ENCODE assay signal across 8 cellular contexts in the genomic region with DNA sequence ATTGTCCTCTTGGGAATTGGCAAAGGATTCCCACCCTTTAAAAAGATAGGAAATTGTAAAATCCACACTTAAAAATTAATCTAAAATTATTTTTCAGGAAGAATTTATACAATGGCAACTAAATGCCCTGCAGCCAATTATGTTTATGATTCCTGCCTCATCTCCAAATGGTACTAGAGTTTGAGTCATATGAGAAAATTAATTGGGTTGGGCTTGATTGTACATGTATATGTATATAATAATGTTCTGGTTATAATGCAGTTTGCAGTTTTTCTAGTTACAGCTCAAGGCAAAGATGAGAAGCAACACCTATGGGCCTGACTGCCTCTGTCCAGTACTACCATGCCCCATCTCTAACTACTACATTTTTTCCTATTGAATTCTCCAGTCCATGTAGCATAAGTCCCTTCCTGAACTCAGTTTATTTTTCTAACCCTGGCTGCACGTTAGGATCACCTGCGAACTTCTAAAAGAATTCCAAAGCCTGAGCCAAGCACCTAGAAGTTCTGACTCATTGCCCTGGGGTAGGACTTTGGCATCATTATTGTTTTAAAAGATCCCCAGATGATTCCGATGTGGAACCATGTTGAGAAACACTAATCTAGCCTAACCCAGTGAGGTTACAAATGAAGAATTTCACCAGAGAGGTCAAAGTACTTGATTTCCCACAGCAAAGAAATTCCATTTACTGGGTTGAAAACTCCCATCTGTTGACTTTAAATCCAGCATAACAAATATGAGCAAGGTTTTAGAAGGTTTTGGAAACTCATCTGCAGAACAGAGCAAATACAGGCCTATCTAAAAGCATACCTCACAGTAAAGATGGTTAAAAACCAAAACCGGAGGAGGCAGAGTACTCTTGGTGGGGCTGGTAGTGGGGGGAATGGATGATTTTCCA. TPM values are rescaled to one million over a fixed set of nuclear protein-coding genes. Genes with fewer than 3 reads are reported as not detected.
A peak's percentile ranks its signal among the peaks of the same experiment; 100 is the strongest.
DNase-seq lines count a peak whose midpoint lies in the region; ATAC-seq, FAIRE-seq and TF ChIP-seq lines count a peak whose summit lies in the region.
"Had no signal": no experiment of that assay in that cellular context is flagged by ENCODE, and none has a peak within 500 bp of the region (broad histone marks: within the 10 kb centered on the region; RNA-seq: fewer than 3 reads in every experiment).

No MANE protein-coding gene starts in this region.

- H3K23ac ChIP-seq in IMR-90 (ENCODE audit: low read depth, low read length), result peak overlapping the region; percentile 64; the same call in 1 of the 2 replicates

- CTCF ChIA-PET in IMR-90 (lab: Yijun Ruan, JAX), result no interaction called here

- peak; percentile 85 for FAIRE-seq in keratinocyte (lab: Jason Lieb, UNC)

- H2BK120ac ChIP-seq in IMR-90 (ENCODE audit: low read depth, low read length), result no peak overlapping the region

- TF ChIP-seq EP300 in stomach (IDR thresholded peaks at IDR 0.05), result no peak

- H3K4me1 ChIP-seq in IMR-90 (ENCODE audit: control insufficient read depth, insufficient read depth, low read length) (peaks cover 13% of the 10 kb centered on the region), keratinocyte (ENCODE audit: control insufficient read depth, extremely low read depth, insufficient read depth, low read length) (peaks cover 69% of the 10 kb centered on the region), stomach (peaks cover 68 to 99% (median 88%) of the 10 kb centered on the region in 4 donors)

- H4K8ac ChIP-seq in IMR-90 (ENCODE audit: low read depth in 2 of 2, low read length in 2 of 2), result peak overlapping the region; percentile 50 to 66; a peak in 1 of 4 replicates

- H3K27me3 ChIP-seq in IMR-90 (ENCODE audit: control insufficient read depth, insufficient read depth, low read length) (no peaks in the 10 kb centered on the region), keratinocyte (ENCODE audit: control insufficient read depth, extremely low read depth, insufficient read depth, low read length) (no peaks in the 10 kb centered on the region), stomach (no peaks in the 10 kb centered on the region)

- peaks cover 3% of the 10 kb centered on the region for H3K9me3 ChIP-seq in IMR-90 (ENCODE audit: control insufficient read depth, insufficient read depth, low read length)
- H3K9me3 ChIP-seq in keratinocyte (ENCODE audit: control insufficient read depth, low read depth, low read length), result no peaks in the 10 kb centered on the region
- H3K9me3 ChIP-seq in stomach, result no peaks in the 10 kb centered on the region

- H3K56ac ChIP-seq in IMR-90 (ENCODE audit: extremely low read depth, insufficient read depth, low read length), result no peak overlapping the region

- POLR2A ChIA-PET in IMR-90 (lab: Charles Lee; ENCODE audit: unreplicated experiment), result no interaction called here

- H4K91ac ChIP-seq in IMR-90 (ENCODE audit: insufficient read depth, low read depth, low read length), result 0 out of 2 replicates have a peak overlapping the region, but pooled peaks have one; percentile 63

- no peak overlapping the region; the same call in 2 of the 3 replicates for H2BK15ac ChIP-seq in IMR-90 (ENCODE audit: low read depth, low read length)

- no peak overlapping the region for H3K4me2 ChIP-seq in IMR-90 (ENCODE audit: low read depth, low read length)
- peak overlapping the region; percentile 76 for H3K4me2 ChIP-seq in keratinocyte (ENCODE audit: control insufficient read depth, extremely low read depth, insufficient read depth, low read depth, low read length)

- H3K36me3 ChIP-seq in IMR-90 (ENCODE audit: control insufficient read depth, insufficient read depth, low read length) (peaks cover 7% of the 10 kb centered on the region; the same call in 1 of the 2 replicates), keratinocyte (ENCODE audit: control insufficient read depth in 2 of 2, extremely low read depth in 1 of 2, insufficient read depth in 2 of 2, low read length in 2 of 2) (peaks cover 20 to 34% of the 10 kb centered on the region in 2 experiments), stomach (peaks cover 7 to 32% (median 16%) of the 10 kb centered on the region in 4 donors)

- H3K27ac ChIP-seq in IMR-90 (ENCODE audit: insufficient read depth, low read length) (peak overlapping the region; percentile 70; the same call in 1 of the 2 replicates), keratinocyte (ENCODE audit: control insufficient read depth, insufficient read depth, low read length) (peak overlapping the region; percentile 93), stomach (peak overlapping the region; percentile 44 to 80 (median 73))

- intact Hi-C loops in IMR-90 (cut with micrococcal nuclease), result no loop called here
- intact Hi-C loops in stomach (cut with DNase I; ENCODE audit: low total_unique reads), result no loop called here
- intact Hi-C loops in posterior vena cava (cut with DNase I), result no loop called here

- H2BK5ac ChIP-seq in IMR-90 (ENCODE audit: low read depth, low read length, poor library complexity, severe bottlenecking), result peak overlapping the region; percentile 49

- dilution Hi-C loops in IMR-90 (cut with HindIII; ENCODE audit: low sequenced_read_pairs, unreplicated experiment), result no loop called here
- dilution Hi-C loops in keratinocyte (cut with MboI; ENCODE audit: extremely low pct_ligation_motif_present, low sequenced_read_pairs), result no loop called here

- H3K4ac ChIP-seq in IMR-90 (ENCODE audit: low read depth, low read length), result peak overlapping the region; percentile 80

- H3K18ac ChIP-seq in IMR-90 (ENCODE audit: low read depth, low read length), result peak overlapping the region; percentile 90

- peaks cover 90% of the 10 kb centered on the region for H3K79me2 ChIP-seq in keratinocyte (ENCODE audit: control insufficient read depth, insufficient read depth, low read length)

- no peak for TF ChIP-seq RAD21 in IMR-90 (IDR thresholded peaks at IDR 0.05; ENCODE audit: low read length)

- H3K9ac ChIP-seq in IMR-90 (ENCODE audit: low read depth, low read length), result no peak overlapping the region
- H3K9ac ChIP-seq in keratinocyte (ENCODE audit: control insufficient read depth, extremely low read depth, insufficient read depth, low read length), result peak overlapping the region; percentile 61

- H3K79me1 ChIP-seq in IMR-90 (ENCODE audit: low read depth in 1 of 2, low read length in 2 of 2), result peaks cover 40 to 81% of the 10 kb centered on the region in 2 experiments

- no peak overlapping the region for H2AFZ ChIP-seq in IMR-90 (replicated peaks; ENCODE audit: low read length, poor library complexity)
- no peak overlapping the region for H2AFZ ChIP-seq in keratinocyte (ENCODE audit: control insufficient read depth, low read length)

- H3K4me3 ChIP-seq in IMR-90 (ENCODE audit: insufficient read depth, low read depth, low read length) (no peak overlapping the region), astrocyte of the cerebellum (ENCODE audit: low read depth, low read length) (no peak overlapping the region), keratinocyte (ENCODE audit: control insufficient read depth in 2 of 3, extremely low read depth in 1 of 3, insufficient read depth in 2 of 3, low read depth in 1 of 3, low read length in 3 of 3) (peak overlapping the region in 2 of 3 experiments; percentile 23 to 32), stomach (no peak overlapping the region)

- H2AK5ac ChIP-seq in IMR-90 (ENCODE audit: low read depth, low read length), result no peak overlapping the region; the same call in 1 of the 2 replicates

- peaks cover 13% of the 10 kb centered on the region for H3K9me1 ChIP-seq in IMR-90 (ENCODE audit: insufficient read depth, low read length)
- H3K9me1 ChIP-seq in keratinocyte (ENCODE audit: control insufficient read depth, extremely low read depth, insufficient read depth, low read length), result no peaks in the 10 kb centered on the region

- in situ Hi-C loops in IMR-90 (cut with MboI; ENCODE audit: low sequenced_read_pairs) (no loop called here), astrocyte of the cerebellum (cut with HindIII; ENCODE audit: low sequenced_read_pairs) (no loop called here)

- H3K14ac ChIP-seq in IMR-90 (replicated peaks; ENCODE audit: low read depth, low read length), result no peak overlapping the region

- TF ChIP-seq CTCF in IMR-90 (conservative IDR thresholded peaks at IDR 0.05; ENCODE audit: low read depth, low read length), result no peak
- TF ChIP-seq CTCF in astrocyte of the cerebellum (IDR thresholded peaks at IDR 0.05; ENCODE audit: low read depth, low read length, missing control alignments), result no peak
- no peak for TF ChIP-seq CTCF in keratinocyte (optimal IDR thresholded peaks at IDR 0.05 in 1 of 3, IDR thresholded peaks at IDR 0.05 in 1 of 3, conservative IDR thresholded peaks at IDR 0.05 in 1 of 3; ENCODE audit: extremely low read depth in 1 of 3, insufficient read depth in 2 of 3, low read length in 3 of 3)
- TF ChIP-seq CTCF in stomach (IDR thresholded peaks at IDR 0.05), result no peak

- DNase-seq in IMR-90, result peak; percentile 88
- peak; percentile 78 for DNase-seq in astrocyte of the cerebellum (ENCODE audit: low read depth)
- DNase-seq in keratinocyte (ENCODE audit: low read depth, low spot score), result no peak
- DNase-seq in stomach, result no peak
- DNase-seq in posterior vena cava (ENCODE audit: low spot score), result no peak
- DNase-seq in MV-4-11 (lab: John Stamatoyannopoulos, UW), result no peak
- DNase-seq: NCI-H2107 had no signal

- H2BK20ac ChIP-seq in IMR-90 (ENCODE audit: low read depth, low read length), result 0 out of 2 replicates have a peak overlapping the region, but pooled peaks have one; percentile 29

- peak; percentile 63 for ATAC-seq in IMR-90 (ENCODE audit: low read depth)
- ATAC-seq in HG03025 (IDR thresholded peaks at IDR 0.05; ENCODE audit: low FRiP score, unreplicated experiment), result no peak

- peak overlapping the region; percentile 49 for H4K5ac ChIP-seq in IMR-90 (ENCODE audit: low read depth, low read length)

- no peak for TF ChIP-seq POLR2A in IMR-90 (IDR thresholded peaks at IDR 0.05; ENCODE audit: low read depth, low read length)
- TF ChIP-seq POLR2A in stomach (IDR thresholded peaks at IDR 0.05), result no peak

- no peak overlapping the region for H2AK9ac ChIP-seq in IMR-90 (replicated peaks; ENCODE audit: low read depth, low read length, poor library complexity)

- no TSS peak for BruUV-seq in IMR-90 (replicated peaks; lab: Mats Ljungman, UMichigan)

- H4K20me1 ChIP-seq in IMR-90 (ENCODE audit: insufficient read depth, low read length) (peaks cover 12% of the 10 kb centered on the region; the same call in 1 of the 2 replicates), keratinocyte (ENCODE audit: control insufficient read depth, extremely low read depth, insufficient read depth, low read length) (peaks cover 10% of the 10 kb centered on the region)

- 20% methylated on average over 1 of the region's 4 CpGs; no CpG with 5 or more reads in 1 of the 2 experiments for WGBS in IMR-90 (ENCODE audit: extremely low coverage in 2 of 2, insufficient read length in 1 of 2), 2 experiments
- whole genome bisulfite sequencing in stomach, 5 donors, result 50 to 63% (median 59%) methylated on average over 4 of the region's 4 CpGs

RNA-seq across cellular contexts. Expression of gene TGFBR2, which starts 19.4 kb away (rescaled TPM):
- 87.5 and 89.7 TPM in 2 replicates for total RNA-seq in IMR-90 (2012; rRNA removed)
- 58.1 and 63.7 TPM in 2 replicates for polyA plus RNA-seq in IMR-90 (2012; rRNA removed)
- 34.9 and 52.0 TPM in 2 replicates for polyA plus RNA-seq in IMR-90 (2012; cell fraction: cytosol; rRNA removed)
- polyA plus RNA-seq in IMR-90 (2012; cell fraction: nucleus; rRNA removed; ENCODE audit: low replicate concordance), result 17.3 and 35.9 TPM in 2 replicates
- polyA plus RNA-seq in keratinocyte, result 250 to 402 TPM (median 303 TPM) in 3 replicates
- 39.9 TPM for polyA plus RNA-seq in keratinocyte (2011; ENCODE audit: low read depth)
- polyA plus RNA-seq in keratinocyte (2011; cell fraction: cytosol; rRNA removed), result 201 and 293 TPM in 2 replicates
- polyA plus RNA-seq in keratinocyte (2011; cell fraction: nucleus; rRNA removed), result 332 and 361 TPM in 2 replicates
- polyA plus RNA-seq in keratinocyte (2012; ENCODE audit: low replicate concordance), result 37.4 and 256 TPM in 2 replicates
- polyA minus RNA-seq in keratinocyte, result 379 to 451 TPM (median 420 TPM) in 3 replicates
- 312 TPM for polyA minus RNA-seq in keratinocyte (2011; cell fraction: cytosol; rRNA and poly(A)+ RNA removed)
- 400 and 638 TPM in 2 replicates for polyA minus RNA-seq in keratinocyte (2011; cell fraction: nucleus; rRNA and poly(A)+ RNA removed)
- 100 to 1,000 TPM in 2 of 5 donors, 10 to 100 TPM in 3; 59.1 to 115 (median 89.3) TPM for total RNA-seq in stomach
- 10 to 100 TPM; 13.7 to 44.1 (median 27.4) TPM for polyA plus RNA-seq in stomach
- total RNA-seq in posterior vena cava, result 100 to 1,000 TPM; 243 to 291 TPM

Comparison
In these comparisons a context has a peak if more than half of its experiments do, and no peak if none do; other contexts are left out.
1. DNase-seq: peak in IMR-90 (single experiment) and astrocyte of the cerebellum (single experiment); none in keratinocyte (single experiment), stomach (single experiment), posterior vena cava (single experiment) and MV-4-11 (single experiment).
2. H3K4me3 ChIP-seq: peak in keratinocyte (2 of 3); none in IMR-90 (single experiment), astrocyte of the cerebellum (single experiment) and stomach (0 of 4).
3. Peak in every context shown above with its lines, with median percentiles within 50 percentile points of each other: H3K27ac ChIP-seq.